In genomic region chr15:52179278-52180195, GRCh38 we compare ENCODE assay signal across 8 cellular contexts. TPM values are rescaled to one million over a fixed set of nuclear protein-coding genes. Genes with fewer than 3 reads are reported as not detected.
DNase-seq lines count a peak whose midpoint lies in the region; ATAC-seq and TF ChIP-seq lines count a peak whose summit lies in the region.

No MANE protein-coding gene starts in this region.

- peaks cover 0 to 15% (median 8%) of the 10 kb centered on the region in 4 donors for H3K4me1 ChIP-seq in liver (ENCODE audit: control insufficient read depth in 4 of 4, insufficient read depth in 4 of 4, low read length in 3 of 4)

- TF ChIP-seq CTCF in liver (IDR thresholded peaks at IDR 0.05; ENCODE audit: low read depth, low read length, missing input control): no peak

- H3K27ac ChIP-seq in liver (ENCODE audit: low read depth in 1 of 2, low read length in 2 of 2): peak overlapping the region; percentile 76 to 89

- peak overlapping the region; percentile 57 to 82 for H3K9ac ChIP-seq in liver (ENCODE audit: low read depth in 1 of 2, low read length in 2 of 2)

- peak; percentile 89 for ATAC-seq in HG03432 (IDR thresholded peaks at IDR 0.05; ENCODE audit: unreplicated experiment)

- TF ChIP-seq RAD21 in liver (IDR thresholded peaks at IDR 0.05): peak in 1 of 2 donors; percentile 13

- no peaks in the 10 kb centered on the region for H3K27me3 ChIP-seq in liver (ENCODE audit: control insufficient read depth in 4 of 4, insufficient read depth in 4 of 4, low read length in 3 of 4)

- H3K27me3 Mint-ChIP-seq in dendritic cell treated with granulocyte-macrophage colony-stimulating factor and Interleukin-4, amounts not matched to agents 40 ng/mL and 50 ng/mL, for 4 days: peaks cover 37% of the 10 kb centered on the region

- peak overlapping the region; percentile 69 to 85 (median 85) for H3K4me3 ChIP-seq in liver (ENCODE audit: low read depth in 1 of 3, low read length in 3 of 3)

- no peaks in the 10 kb centered on the region for H3K9me3 ChIP-seq in liver (ENCODE audit: control insufficient read depth in 4 of 4, low read length in 3 of 4)

- DNase-seq in C1 segment of cervical spinal cord (lab: John Stamatoyannopoulos, UW): peak in 13 of 14 donors; percentile 14 to 90 (median 56)
- peak; percentile 90 for DNase-seq in GM19238 (ENCODE audit: insufficient read length, low spot score)
- peak; percentile 83 to 84 for DNase-seq in NCI-H524 (lab: John Stamatoyannopoulos, UW)
- peak; percentile 73 to 84 for DNase-seq in activated CD4-positive, alpha-beta T cell treated with anti-CD3 and anti-CD28 coated beads, Interleukin-2, amount 50 U/mL, for 24 hours (ENCODE audit: low read depth in 1 of 2, low spot score in 1 of 2)
- peak; percentile 87 for DNase-seq in stimulated activated CD4-positive, alpha-beta T cell treated with anti-CD3 and anti-CD28 coated beads, Interleukin-4, amount 100 ng/mL, for 24 hours

- H3K9me3 Mint-ChIP-seq in dendritic cell treated with granulocyte-macrophage colony-stimulating factor and Interleukin-4, amounts not matched to agents 40 ng/mL and 50 ng/mL, for 4 days: no peaks in the 10 kb centered on the region

- peak overlapping the region; percentile 92 for H3K4me3 Mint-ChIP-seq in dendritic cell treated with granulocyte-macrophage colony-stimulating factor and Interleukin-4, amounts not matched to agents 40 ng/mL and 50 ng/mL, for 4 days

- H3K27ac Mint-ChIP-seq in dendritic cell treated with granulocyte-macrophage colony-stimulating factor and Interleukin-4, amounts not matched to agents 40 ng/mL and 50 ng/mL, for 4 days: peak overlapping the region; percentile 82

- under 1% methylated on average over 105 of the region's 105 CpGs for WGBS in liver

- intact Hi-C loops in dendritic cell treated with granulocyte-macrophage colony-stimulating factor and Interleukin-4, amounts not matched to agents 40 ng/mL and 50 ng/mL, for 4 days (cut with micrococcal nuclease): loop anchor here (5.0 kb wide), 1 partner anchor 53 kb away; no protein-coding TSS in a partner anchor

- no peaks in the 10 kb centered on the region for H3K36me3 ChIP-seq in liver (ENCODE audit: control insufficient read depth in 4 of 4, insufficient read depth in 3 of 4, low read depth in 1 of 4, low read length in 3 of 4)

- H3K4me1 Mint-ChIP-seq in dendritic cell treated with granulocyte-macrophage colony-stimulating factor and Interleukin-4, amounts not matched to agents 40 ng/mL and 50 ng/mL, for 4 days (ENCODE audit: low read depth): peaks cover 17% of the 10 kb centered on the region

- H3K36me3 Mint-ChIP-seq in dendritic cell treated with granulocyte-macrophage colony-stimulating factor and Interleukin-4, amounts not matched to agents 40 ng/mL and 50 ng/mL, for 4 days (ENCODE audit: low read depth): peaks cover 9% of the 10 kb centered on the region

TF ChIP-seq in liver, 16 proteins besides CTCF, POLR2A, EP300 and RAD21:
- TF ChIP-seq FOXA1 (IDR thresholded peaks at IDR 0.05): no peak
- no peak for TF ChIP-seq EGR1 (IDR thresholded peaks at IDR 0.05; ENCODE audit: low read depth in 2 of 2)
- TF ChIP-seq YY1 (IDR thresholded peaks at IDR 0.05): peak; percentile 83
- no peak for TF ChIP-seq NR2F2 (IDR thresholded peaks at IDR 0.05)
- TF ChIP-seq JUND (IDR thresholded peaks at IDR 0.05): no peak
- TF ChIP-seq HNF4A (conservative IDR thresholded peaks at IDR 0.05): no peak
- TF ChIP-seq RXRA (IDR thresholded peaks at IDR 0.05): peak in 1 of 2 donors; percentile 10
- no peak for TF ChIP-seq TAF1 (conservative IDR thresholded peaks at IDR 0.05)
- no peak for TF ChIP-seq MAX (IDR thresholded peaks at IDR 0.05)
- no peak for TF ChIP-seq ZBTB33 (IDR thresholded peaks at IDR 0.05)
- no peak for TF ChIP-seq ATF3 (IDR thresholded peaks at IDR 0.05)
- TF ChIP-seq SP1 (IDR thresholded peaks at IDR 0.05): peak; percentile 15
- no peak for TF ChIP-seq REST (IDR thresholded peaks at IDR 0.05)
- no peak for TF ChIP-seq FOXA2 (IDR thresholded peaks at IDR 0.05)
- no peak for TF ChIP-seq HNF4G (IDR thresholded peaks at IDR 0.05)
- TF ChIP-seq GABPA (IDR thresholded peaks at IDR 0.05 in 1 of 2, conservative IDR thresholded peaks at IDR 0.05 in 1 of 2): no peak

RNA-seq across cellular contexts. Expression of gene GNB5, which starts 11.7 kb away (rescaled TPM):
- total RNA-seq in liver: 10 to 100 TPM; 14.1 to 19.2 TPM
- polyA plus RNA-seq in liver: 10 to 100 TPM; 13.7 to 17.4 TPM

Comparison
In these comparisons a context has a peak if more than half of its experiments do, and no peak if none do; other contexts are left out.
1. Peak in every context shown above with its lines: DNase-seq, ATAC-seq, H3K4me3 ChIP-seq and H3K27ac ChIP-seq.